15 cellular contexts compared by ENCODE assay signal in the genomic region with DNA sequence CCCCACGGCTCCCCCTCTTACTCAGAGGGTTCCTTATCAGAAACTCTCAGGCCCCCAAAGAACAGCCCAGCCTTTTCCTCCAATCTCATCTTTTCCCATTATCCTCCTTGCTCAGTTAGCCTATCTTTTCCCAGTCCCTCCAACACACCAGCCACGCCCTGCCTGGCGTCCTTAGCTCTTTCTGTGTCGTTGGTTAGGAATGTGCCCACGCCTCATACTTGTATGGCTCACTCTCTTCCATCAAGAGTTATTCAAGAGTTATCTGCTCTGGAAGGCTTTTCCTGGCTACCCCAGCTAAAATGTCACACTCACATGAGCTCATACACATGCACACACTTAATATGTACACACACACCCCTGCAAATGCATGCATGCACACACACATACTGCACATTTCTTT. TPM values are rescaled to one million over a fixed set of nuclear protein-coding genes. Genes with fewer than 3 reads are reported as not detected.
A peak's percentile ranks its signal among the peaks of the same experiment; 100 is the strongest.
DNase-seq lines count a peak whose midpoint lies in the region; ATAC-seq and TF ChIP-seq lines count a peak whose summit lies in the region.
"Had no signal": no experiment of that assay in that cellular context is flagged by ENCODE, and none has a peak within 500 bp of the region (broad histone marks: within the 10 kb centered on the region; RNA-seq: fewer than 3 reads in every experiment).

No MANE protein-coding gene starts in this region.

- H3K4me1 Mint-ChIP-seq in type B pancreatic cell (ENCODE audit: unreplicated experiment) = peaks cover 7% of the 10 kb centered on the region

- DNase-seq in DMS53 (lab: John Stamatoyannopoulos, UW) = peak; percentile 16
- no peak for DNase-seq in DMS53 treated with DMSO at 0.1 percent for 48 hours (lab: John Stamatoyannopoulos, UW; ENCODE audit: unreplicated experiment)
- DNase-seq in foreskin melanocyte = peak; percentile 13
- DNase-seq in type B pancreatic cell (ENCODE audit: extremely low spot score, unreplicated experiment) = no peak
- no peak for DNase-seq in mesenteric fat pad (ENCODE audit: low spot score)
- DNase-seq in OCI-M1 (lab: John Stamatoyannopoulos, UW) = no peak
- DNase-seq: activated CD4-positive, alpha-beta T cell treated with anti-CD3 and anti-CD28 coated beads for 4 hours; activated T-cell treated with anti-CD3 and anti-CD28 coated beads, Interleukin-2, amount 50 U/mL, for 1 hour; dorsolateral prefrontal cortex; Kasumi-1; kidney had no signal

- H3K4me3 Mint-ChIP-seq in type B pancreatic cell = peak overlapping the region; percentile 15
- H3K4me3 Mint-ChIP-seq: nephron had no signal

- H3K36me3 Mint-ChIP-seq in type B pancreatic cell = no peaks in the 10 kb centered on the region

- ATAC-seq in SK-N-SH treated with all-trans-retinoic acid at 6 μM for 48 hours = peak; percentile 56
- no peak for ATAC-seq in HG02678 (IDR thresholded peaks at IDR 0.05; ENCODE audit: unreplicated experiment)

- peaks cover 5% of the 10 kb centered on the region for H3K27me3 Mint-ChIP-seq in type B pancreatic cell

- peak overlapping the region; percentile 92 for H3K27ac Mint-ChIP-seq in type B pancreatic cell

- TF ChIP-seq CTCF in type B pancreatic cell (conservative IDR thresholded peaks at IDR 0.05) = no peak

- peaks cover 4% of the 10 kb centered on the region for H3K9me3 Mint-ChIP-seq in type B pancreatic cell
- H3K9me3 Mint-ChIP-seq: nephron had no signal

TF ChIP-seq in SK-N-SH treated with all-trans-retinoic acid at 6 μM for 48 hours, 23 proteins besides CTCF, POLR2A, EP300 and RAD21:
- TF ChIP-seq GLIS3 (CRISPR knock-in tag; IDR thresholded peaks at IDR 0.05) (no peak), CSDC2 (CRISPR knock-in tag; IDR thresholded peaks at IDR 0.05) (no peak), ZFP30 (CRISPR knock-in tag; IDR thresholded peaks at IDR 0.05) (no peak), ZNF8 (CRISPR knock-in tag; IDR thresholded peaks at IDR 0.05) (no peak), ARNTL (CRISPR knock-in tag; IDR thresholded peaks at IDR 0.05; ENCODE audit: borderline replicate concordance, low read depth) (no peak)
- TF ChIP-seq, protein P1, sequence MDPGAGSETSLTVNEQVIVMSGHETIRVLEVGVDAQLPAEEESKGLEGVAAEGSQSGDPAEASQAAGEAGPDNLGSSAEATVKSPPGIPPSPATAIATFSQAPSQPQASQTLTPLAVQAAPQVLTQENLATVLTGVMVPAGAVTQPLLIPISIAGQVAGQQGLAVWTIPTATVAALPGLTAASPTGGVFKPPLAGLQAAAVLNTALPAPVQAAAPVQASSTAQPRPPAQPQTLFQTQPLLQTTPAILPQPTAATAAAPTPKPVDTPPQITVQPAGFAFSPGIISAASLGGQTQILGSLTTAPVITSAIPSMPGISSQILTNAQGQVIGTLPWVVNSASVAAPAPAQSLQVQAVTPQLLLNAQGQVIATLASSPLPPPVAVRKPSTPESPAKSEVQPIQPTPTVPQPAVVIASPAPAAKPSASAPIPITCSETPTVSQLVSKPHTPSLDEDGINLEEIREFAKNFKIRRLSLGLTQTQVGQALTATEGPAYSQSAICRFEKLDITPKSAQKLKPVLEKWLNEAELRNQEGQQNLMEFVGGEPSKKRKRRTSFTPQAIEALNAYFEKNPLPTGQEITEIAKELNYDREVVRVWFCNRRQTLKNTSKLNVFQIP (CRISPR knock-in tag; IDR thresholded peaks at IDR 0.05; ENCODE audit: borderline replicate concordance, low read depth) = no peak

RNA-seq across cellular contexts. Expression of gene SLC2A10, which starts 37.5 kb away (rescaled TPM):
- 12.3 and 15.8 TPM in 2 replicates for total RNA-seq in type B pancreatic cell (ENCODE audit: low replicate concordance)
- 13.1 TPM for total RNA-seq in mesenteric fat pad
- total RNA-seq: T-helper 1 cell treated with Interleukin-12 subunit alpha and Interleukin-12 subunit beta and Interleukin-4 antibody, amounts not matched to agents 30 ng/mL and 1 ng/mL, for 36 hours had no signal

RNA-seq across cellular contexts. Expression of gene TP53RK, which starts 57.7 kb away (rescaled TPM):
- 11.4 and 13.6 TPM in 2 replicates for total RNA-seq in type B pancreatic cell (ENCODE audit: low replicate concordance)
- 9.9 TPM for total RNA-seq in mesenteric fat pad

Comparison
In these comparisons a context has a peak if more than half of its experiments do, and no peak if none do; other contexts are left out.
1. DNase-seq: peak in DMS53 (single experiment) and foreskin melanocyte (single experiment); none in DMS53 treated with DMSO at 0.1 percent for 48 hours (single experiment), type B pancreatic cell (single experiment), mesenteric fat pad (single experiment) and OCI-M1 (single experiment).